In genomic region chr3:4768521-4768920, GRCh38 we compare ENCODE assay signal across 25 cellular contexts.
DNase-seq lines count a peak whose midpoint lies in the region; ATAC-seq, FAIRE-seq and TF ChIP-seq lines count a peak whose summit lies in the region.
"Had no signal": no experiment of that assay in that cellular context is flagged by ENCODE, and none has a peak within 500 bp of the region (broad histone marks: within the 10 kb centered on the region; RNA-seq: fewer than 3 reads in every experiment).

No MANE protein-coding gene starts in this region.

- H3K79me1 ChIP-seq in neuronal stem cell (ENCODE audit: low read depth, low read length): no peaks in the 10 kb centered on the region

- no peak overlapping the region for H2AFZ ChIP-seq in neuronal stem cell (ENCODE audit: low read length)
- H2AFZ ChIP-seq: GM23248 had no signal

- no peak overlapping the region for H3K27ac ChIP-seq in neuronal stem cell (replicated peaks; ENCODE audit: low read length)
- H3K27ac ChIP-seq in small intestine (ENCODE audit: low read depth in 1 of 2, low read length in 1 of 2): no peak overlapping the region
- H3K27ac ChIP-seq: 22Rv1, BLaER1, C4-2B, GM23248 had no signal

- H3K14ac ChIP-seq in neuronal stem cell (ENCODE audit: low read length): no peak overlapping the region

- no peak for FAIRE-seq in small intestine (lab: Jason Lieb, UNC)
- FAIRE-seq: A204.1, D721Med, GM12878, H1 had no signal

- POLR2A ChIA-PET in activated CD4-positive, alpha-beta T cell treated with anti-CD3 and anti-CD28 coated beads, Interleukin-2, amount 10 ng/mL, durations not matched to agents 7 days and 5 days (lab: Charles Lee): no interaction called here
- POLR2A ChIA-PET in HEK293T (lab: Yijun Ruan, JAX): no interaction called here

- no peak overlapping the region for H2BK120ac ChIP-seq in neuronal stem cell (ENCODE audit: low read depth, low read length)

- CTCF ChIA-PET in activated CD4-positive, alpha-beta T cell treated with anti-CD3 and anti-CD28 coated beads, Interleukin-2, amount 10 ng/mL, durations not matched to agents 7 days and 5 days (lab: Charles Lee): interaction anchor here (0.6 to 1.7 kb wide), 5 partner anchors 11 to 353 kb away, joined by 3 to 6 read pairs (median 3); no protein-coding TSS in a partner anchor
- CTCF ChIA-PET in HEK293T (lab: Yijun Ruan, JAX): no interaction called here

- H3K4ac ChIP-seq in neuronal stem cell (ENCODE audit: low read length): no peak overlapping the region

- no peak overlapping the region for H3K23ac ChIP-seq in neuronal stem cell (ENCODE audit: low read depth, low read length, poor library complexity)

- intact Hi-C loops in activated CD4-positive, alpha-beta T cell treated with anti-CD3 and anti-CD28 coated beads, Interleukin-2, amount 10 ng/mL, durations not matched to agents 24 days and 14 days (cut with micrococcal nuclease): no loop called here

- H2BK5ac ChIP-seq in neuronal stem cell (ENCODE audit: low read length): no peak overlapping the region

- H3K4me1 ChIP-seq in neuronal stem cell (ENCODE audit: control insufficient read depth in 2 of 2, insufficient read depth in 1 of 2, low read depth in 1 of 2, low read length in 2 of 2) (no peaks in the 10 kb centered on the region), small intestine (ENCODE audit: control insufficient read depth in 2 of 2, insufficient read depth in 1 of 2, low read depth in 1 of 2, low read length in 1 of 2) (peaks cover 3 to 18% of the 10 kb centered on the region in 2 donors)
- H3K4me1 ChIP-seq: BLaER1 had no signal

- H2BK15ac ChIP-seq in neuronal stem cell (ENCODE audit: low read length): no peak overlapping the region

- ATAC-seq in activated T-cell treated with anti-CD3 and anti-CD28 coated beads, Interleukin-2, amount 50 U/mL, for 72 hours (replicated peaks in 1 of 2): no peak
- ATAC-seq: GM12878 had no signal

- no peak overlapping the region for H3K4me3 Mint-ChIP-seq in activated CD4-positive, alpha-beta T cell treated with anti-CD3 and anti-CD28 coated beads, Interleukin-2, amount 10 ng/mL, durations not matched to agents 24 days and 14 days
- no peak overlapping the region for H3K4me3 Mint-ChIP-seq in activated CD4-positive, alpha-beta T cell treated with anti-CD3 and anti-CD28 coated beads, Interleukin-2, amount 10 ng/mL, durations not matched to agents 7 days and 5 days
- H3K4me3 Mint-ChIP-seq in activated T-cell treated with anti-CD3 and anti-CD28 coated beads, Interleukin-2, amount 50 U/mL, for 72 hours: no peak overlapping the region
- H3K4me3 Mint-ChIP-seq: B cell; CD4-positive, alpha-beta T cell; CD8-positive, alpha-beta memory T cell had no signal

- peaks cover 46% of the 10 kb centered on the region for H3K4me1 Mint-ChIP-seq in activated CD4-positive, alpha-beta T cell treated with anti-CD3 and anti-CD28 coated beads, Interleukin-2, amount 10 ng/mL, durations not matched to agents 24 days and 14 days
- peaks cover 36% of the 10 kb centered on the region for H3K4me1 Mint-ChIP-seq in activated CD4-positive, alpha-beta T cell treated with anti-CD3 and anti-CD28 coated beads, Interleukin-2, amount 10 ng/mL, durations not matched to agents 7 days and 5 days
- peaks cover 20% of the 10 kb centered on the region for H3K4me1 Mint-ChIP-seq in activated T-cell treated with anti-CD3 and anti-CD28 coated beads, Interleukin-2, amount 50 U/mL, for 72 hours (ENCODE audit: low read depth)
- H3K4me1 Mint-ChIP-seq: B cell; CD8-positive, alpha-beta memory T cell had no signal

- no peak for DNase-seq in activated CD4-positive, alpha-beta T cell treated with anti-CD3 and anti-CD28 coated beads, Interleukin-2, amount 10 ng/mL, durations not matched to agents 24 days and 14 days
- no peak for DNase-seq in activated CD4-positive, alpha-beta T cell treated with anti-CD3 and anti-CD28 coated beads, Interleukin-2, amount 10 ng/mL, durations not matched to agents 7 days and 5 days
- DNase-seq in activated T-cell treated with anti-CD3 and anti-CD28 coated beads, Interleukin-2, amount 50 U/mL, for 72 hours: no peak
- DNase-seq in activated T-cell treated with anti-CD3 and anti-CD28 coated beads, Interleukin-2, amount 50 U/mL, for 48 hours: no peak
- DNase-seq in neuronal stem cell (ENCODE audit: low spot score) (no peak), NCI-H1436 treated with DMSO at 0.1 percent for 48 hours (lab: John Stamatoyannopoulos, UW) (no peak), small intestine (no peak), HEK293T (ENCODE audit: extremely low spot score) (no peak)
- DNase-seq: CD4-positive, alpha-beta T cell; CD8-positive, alpha-beta memory T cell; DMS 273 treated with DMSO at 0.1 percent for 48 hours; DMS79; EL; GDM1; GM23248; H7; HCEC 1CT had no signal

- H2AK5ac ChIP-seq in neuronal stem cell (ENCODE audit: low read depth, low read length): no peak overlapping the region

- H3K9me3 ChIP-seq in neuronal stem cell (replicated peaks in 1 of 2; ENCODE audit: control insufficient read depth in 2 of 2, insufficient read depth in 1 of 2, low read depth in 1 of 2, low read length in 2 of 2) (peaks cover 0 to 3% of the 10 kb centered on the region in 2 donors), small intestine (ENCODE audit: control insufficient read depth, low read depth) (no peaks in the 10 kb centered on the region)

- H3K27ac Mint-ChIP-seq in activated CD4-positive, alpha-beta T cell treated with anti-CD3 and anti-CD28 coated beads, Interleukin-2, amount 10 ng/mL, durations not matched to agents 24 days and 14 days: peak overlapping the region; percentile 41
- no peak overlapping the region for H3K27ac Mint-ChIP-seq in activated CD4-positive, alpha-beta T cell treated with anti-CD3 and anti-CD28 coated beads, Interleukin-2, amount 10 ng/mL, durations not matched to agents 7 days and 5 days
- H3K27ac Mint-ChIP-seq in activated T-cell treated with anti-CD3 and anti-CD28 coated beads, Interleukin-2, amount 50 U/mL, for 72 hours: peak overlapping the region; percentile 28
- H3K27ac Mint-ChIP-seq: B cell; CD4-positive, alpha-beta T cell had no signal

- peaks cover 18% of the 10 kb centered on the region for H3K9me3 Mint-ChIP-seq in activated CD4-positive, alpha-beta T cell treated with anti-CD3 and anti-CD28 coated beads, Interleukin-2, amount 10 ng/mL, durations not matched to agents 24 days and 14 days
- peaks cover 25% of the 10 kb centered on the region for H3K9me3 Mint-ChIP-seq in activated CD4-positive, alpha-beta T cell treated with anti-CD3 and anti-CD28 coated beads, Interleukin-2, amount 10 ng/mL, durations not matched to agents 7 days and 5 days
- peaks cover 5 to 7% of the 10 kb centered on the region in 2 donors for H3K9me3 Mint-ChIP-seq in activated T-cell treated with anti-CD3 and anti-CD28 coated beads, Interleukin-2, amount 50 U/mL, for 72 hours
- H3K9me3 Mint-ChIP-seq: CD4-positive, alpha-beta T cell had no signal

- no peak overlapping the region for H4K8ac ChIP-seq in neuronal stem cell (ENCODE audit: low read depth, low read length)

- no peaks in the 10 kb centered on the region for H3K27me3 Mint-ChIP-seq in activated CD4-positive, alpha-beta T cell treated with anti-CD3 and anti-CD28 coated beads, Interleukin-2, amount 10 ng/mL, durations not matched to agents 24 days and 14 days
- H3K27me3 Mint-ChIP-seq in activated CD4-positive, alpha-beta T cell treated with anti-CD3 and anti-CD28 coated beads, Interleukin-2, amount 10 ng/mL, durations not matched to agents 7 days and 5 days: no peaks in the 10 kb centered on the region
- H3K27me3 Mint-ChIP-seq in activated T-cell treated with anti-CD3 and anti-CD28 coated beads, Interleukin-2, amount 50 U/mL, for 72 hours (ENCODE audit: low read depth): no peaks in the 10 kb centered on the region
- H3K27me3 Mint-ChIP-seq: B cell; CD4-positive, alpha-beta T cell; CD8-positive, alpha-beta memory T cell had no signal

- H3K27me3 ChIP-seq in neuronal stem cell (ENCODE audit: control insufficient read depth in 3 of 3, insufficient read depth in 3 of 3, low read depth in 1 of 3, low read length in 3 of 3): no peaks in the 10 kb centered on the region
- H3K27me3 ChIP-seq in small intestine (ENCODE audit: control insufficient read depth in 2 of 2, insufficient read depth in 2 of 2, low read length in 2 of 2): no peaks in the 10 kb centered on the region
- H3K27me3 ChIP-seq: BLaER1 had no signal

- WGBS in neuronal stem cell (ENCODE audit: extremely low coverage in 2 of 2, insufficient read length in 2 of 2, insufficient replicate concordance in 1 of 2), 2 donors: no CpG with 5 or more reads among the region's 12 CpGs
- WGBS in small intestine, 3 donors: 91 to 96% (median 93%) methylated on average over 12 of the region's 12 CpGs

- no peak overlapping the region for H2BK12ac ChIP-seq in neuronal stem cell (ENCODE audit: low read length)

- H3K4me2 ChIP-seq in neuronal stem cell (ENCODE audit: insufficient read depth, low read length, poor library complexity, severe bottlenecking): no peak overlapping the region
- H3K4me2 ChIP-seq: BLaER1 had no signal

- peaks cover 87% of the 10 kb centered on the region for H3K36me3 Mint-ChIP-seq in activated CD4-positive, alpha-beta T cell treated with anti-CD3 and anti-CD28 coated beads, Interleukin-2, amount 10 ng/mL, durations not matched to agents 24 days and 14 days (ENCODE audit: low read depth)
- H3K36me3 Mint-ChIP-seq in activated CD4-positive, alpha-beta T cell treated with anti-CD3 and anti-CD28 coated beads, Interleukin-2, amount 10 ng/mL, durations not matched to agents 7 days and 5 days (ENCODE audit: low read depth): peaks cover 71% of the 10 kb centered on the region
- peaks cover 13 to 21% of the 10 kb centered on the region in 2 donors for H3K36me3 Mint-ChIP-seq in activated T-cell treated with anti-CD3 and anti-CD28 coated beads, Interleukin-2, amount 50 U/mL, for 72 hours (ENCODE audit: insufficient read depth in 2 of 2)

- H3K18ac ChIP-seq in neuronal stem cell (ENCODE audit: low read length): peak overlapping the region; percentile 9

- H3K4me3 ChIP-seq in neuronal stem cell (ENCODE audit: low read length in 2 of 2) (no peak overlapping the region), small intestine (ENCODE audit: low read depth in 1 of 2, low read length in 2 of 2) (no peak overlapping the region)
- H3K4me3 ChIP-seq: BLaER1, GM12878, GM23248 had no signal

- H3K9ac ChIP-seq in neuronal stem cell (ENCODE audit: low read depth, low read length, poor library complexity): no peak overlapping the region
- H3K9ac ChIP-seq: BLaER1, GM23248 had no signal

- H4K91ac ChIP-seq in neuronal stem cell (ENCODE audit: low read depth, low read length, poor library complexity): no peak overlapping the region

- H3K36me3 ChIP-seq in neuronal stem cell (replicated peaks in 1 of 2; ENCODE audit: control insufficient read depth in 2 of 2, insufficient read depth in 2 of 2, low read length in 2 of 2): no peaks in the 10 kb centered on the region
- H3K36me3 ChIP-seq in small intestine (ENCODE audit: control insufficient read depth in 2 of 2, insufficient read depth in 2 of 2, low read length in 2 of 2): peaks cover 0 to 2% of the 10 kb centered on the region in 2 donors

TF ChIP-seq in HEK293T, 16 proteins besides CTCF, POLR2A, EP300 and RAD21 (continues in another document):
- TF ChIP-seq HDGF (IDR thresholded peaks at IDR 0.05; ENCODE audit: borderline replicate concordance): no peak
- no peak for TF ChIP-seq FOXK2 (IDR thresholded peaks at IDR 0.05)
- TF ChIP-seq SUZ12 (IDR thresholded peaks at IDR 0.05): no peak
- no peak for TF ChIP-seq L3MBTL2 (conservative IDR thresholded peaks at IDR 0.05)
- TF ChIP-seq BHLHE40 (IDR thresholded peaks at IDR 0.05; ENCODE audit: borderline replicate concordance): no peak
